Comparison of ENCODE assay signal across 1 cellular context in the genomic region with DNA sequence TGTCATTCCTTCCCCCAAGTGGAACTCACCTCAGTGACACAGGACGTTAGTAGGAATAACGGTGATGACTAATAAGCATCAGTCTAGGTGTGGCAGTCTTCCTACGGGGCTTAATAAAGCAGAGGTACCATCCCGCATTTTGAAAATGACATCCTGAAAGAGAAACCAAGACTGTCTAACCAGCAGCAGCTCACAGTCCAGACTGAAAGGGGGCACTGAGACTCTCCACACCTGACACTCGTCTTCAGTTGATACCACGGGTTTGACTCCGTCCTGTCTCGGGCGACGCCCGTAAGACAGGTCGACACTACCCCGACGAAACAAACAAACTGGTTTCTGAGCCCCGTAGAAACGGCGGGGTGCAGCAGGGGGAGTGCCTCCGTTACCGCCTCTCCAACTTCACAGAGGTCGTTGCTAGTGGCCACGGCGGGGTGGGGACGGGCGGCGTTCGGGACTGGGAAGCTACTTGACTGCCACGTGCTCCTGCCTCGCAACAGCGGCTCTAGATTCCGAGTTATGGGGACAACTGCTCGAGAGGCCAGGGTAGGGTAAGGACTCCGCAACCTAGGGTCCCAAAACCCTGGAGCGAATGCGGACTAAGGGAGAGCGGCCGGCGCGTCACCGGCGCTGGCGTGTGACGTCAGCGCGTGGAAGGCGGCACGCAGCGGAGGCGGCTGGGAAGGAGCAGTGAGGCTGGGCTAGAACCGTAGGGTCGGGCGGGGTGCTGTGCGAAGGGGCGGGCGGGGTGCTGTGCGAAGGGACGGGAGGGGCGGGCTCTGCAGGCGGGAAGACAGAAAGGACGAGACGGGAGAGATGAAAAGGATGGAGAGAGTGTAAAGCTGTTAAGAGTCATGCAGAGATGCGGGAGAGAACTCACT.
TF ChIP-seq lines count a peak whose summit lies in the region.

NEK1 (minus strand) TSS at position 593 of the 878 bp plus-strand sequence. CDS start 9,953 bp downstream, outside the sequence.

TF ChIP-seq in GM12878, 131 proteins besides CTCF, POLR2A, EP300 and RAD21 (continued from another document and continues in another):
- TF ChIP-seq, protein P1, sequence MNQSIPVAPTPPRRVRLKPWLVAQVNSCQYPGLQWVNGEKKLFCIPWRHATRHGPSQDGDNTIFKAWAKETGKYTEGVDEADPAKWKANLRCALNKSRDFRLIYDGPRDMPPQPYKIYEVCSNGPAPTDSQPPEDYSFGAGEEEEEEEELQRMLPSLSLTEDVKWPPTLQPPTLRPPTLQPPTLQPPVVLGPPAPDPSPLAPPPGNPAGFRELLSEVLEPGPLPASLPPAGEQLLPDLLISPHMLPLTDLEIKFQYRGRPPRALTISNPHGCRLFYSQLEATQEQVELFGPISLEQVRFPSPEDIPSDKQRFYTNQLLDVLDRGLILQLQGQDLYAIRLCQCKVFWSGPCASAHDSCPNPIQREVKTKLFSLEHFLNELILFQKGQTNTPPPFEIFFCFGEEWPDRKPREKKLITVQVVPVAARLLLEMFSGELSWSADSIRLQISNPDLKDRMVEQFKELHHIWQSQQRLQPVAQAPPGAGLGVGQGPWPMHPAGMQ (IDR thresholded peaks at IDR 0.05; ENCODE audit: borderline replicate concordance), result no peak
- TF ChIP-seq MTA3 (IDR thresholded peaks at IDR 0.05; ENCODE audit: borderline replicate concordance, low read length) (peak; percentile 32; the same call in 1 of the 2 replicates), HCFC1 (IDR thresholded peaks at IDR 0.05; ENCODE audit: low read length) (peak; percentile 34), CEBPB (IDR thresholded peaks at IDR 0.05; ENCODE audit: borderline replicate concordance in 1 of 2, low read depth in 2 of 2, low read length in 2 of 2) (no peak), ZZZ3 (IDR thresholded peaks at IDR 0.05; ENCODE audit: control insufficient read depth, insufficient read length, low read depth) (no peak), MEF2A (IDR thresholded peaks at IDR 0.05; ENCODE audit: insufficient read depth, low read depth, low read length) (no peak), SMAD5 (IDR thresholded peaks at IDR 0.05; ENCODE audit: low read depth) (peak; percentile 92), NR2C1 (IDR thresholded peaks at IDR 0.05) (no peak), IKZF1 (conservative IDR thresholded peaks at IDR 0.05) (peak; percentile 71), IKZF2 (IDR thresholded peaks at IDR 0.05) (peak in 1 of 2 experiments; percentile 52; a peak in 2 of 4 replicates), RAD51 (IDR thresholded peaks at IDR 0.05) (no peak), ZSCAN29 (IDR thresholded peaks at IDR 0.05) (peak; percentile 75), PRDM15 (CRISPR knock-in tag; IDR thresholded peaks at IDR 0.05) (no peak), ZNF207 (IDR thresholded peaks at IDR 0.05; ENCODE audit: borderline replicate concordance) (0 out of 2 replicates have a peak, but pooled peaks have one; percentile 71), RELA (IDR thresholded peaks at IDR 0.05; ENCODE audit: borderline replicate concordance, partially characterized antibody) (peak; percentile 74), MLLT1 (IDR thresholded peaks at IDR 0.05) (0 out of 2 replicates have a peak, but pooled peaks have one; percentile 22), ASH2L (IDR thresholded peaks at IDR 0.05; ENCODE audit: borderline replicate concordance, low read depth) (peak; percentile 99; the same call in 1 of the 2 replicates), EGR1 (IDR thresholded peaks at IDR 0.05; ENCODE audit: borderline replicate concordance in 1 of 2, low read depth in 2 of 2, low read length in 2 of 2) (peak; percentile 68 to 74; a peak in 2 of 3 replicates), NFXL1 (IDR thresholded peaks at IDR 0.05; ENCODE audit: borderline replicate concordance) (no peak), IRF4 (IDR thresholded peaks at IDR 0.05; ENCODE audit: low read depth, low read length) (0 out of 2 replicates have a peak, but pooled peaks have one; percentile 18), LARP7 (IDR thresholded peaks at IDR 0.05) (peak; percentile 90; the same call in 1 of the 2 replicates), RFX5 (IDR thresholded peaks at IDR 0.05; ENCODE audit: low read depth, low read length) (peak; percentile 18; the same call in 1 of the 2 replicates), POU2F2 (IDR thresholded peaks at IDR 0.05; ENCODE audit: borderline replicate concordance, low read depth, low read length) (peak; percentile 45; the same call in 1 of the 3 replicates), CHD4 (IDR thresholded peaks at IDR 0.05) (no peak), E2F8 (IDR thresholded peaks at IDR 0.05; ENCODE audit: low read depth, partially characterized antibody) (no peak), SREBF2 (IDR thresholded peaks at IDR 0.05; ENCODE audit: low read length) (no peak), POLR2AphosphoS5 (IDR thresholded peaks at IDR 0.05; ENCODE audit: low read length) (peak; percentile 93), SIN3A (IDR thresholded peaks at IDR 0.05; ENCODE audit: low read depth, low read length) (no peak), NBN (IDR thresholded peaks at IDR 0.05) (peak; percentile 97; the same call in 1 of the 2 replicates), RB1 (IDR thresholded peaks at IDR 0.05; ENCODE audit: borderline replicate concordance) (peak; percentile 28; the same call in 1 of the 2 replicates), POLR2AphosphoS2 (IDR thresholded peaks at IDR 0.05; ENCODE audit: low read depth, low read length) (peak; percentile 91), GATAD2B (conservative IDR thresholded peaks at IDR 0.05; ENCODE audit: low read depth) (peak; percentile 60; the same call in 1 of the 2 replicates), FOXK2 (IDR thresholded peaks at IDR 0.05) (no peak), TCF12 (IDR thresholded peaks at IDR 0.05; ENCODE audit: low read depth, low read length) (0 out of 2 replicates have a peak, but pooled peaks have one; percentile 12), ESRRA (IDR thresholded peaks at IDR 0.05; ENCODE audit: low read length) (no peak), NR2C2 (IDR thresholded peaks at IDR 0.05; ENCODE audit: borderline replicate concordance, control insufficient read depth, insufficient read length, low read depth) (no peak), SUPT20H (IDR thresholded peaks at IDR 0.05; ENCODE audit: borderline replicate concordance, control insufficient read depth, low read depth, low read length) (no peak), HDAC6 (IDR thresholded peaks at IDR 0.05; ENCODE audit: unreplicated experiment) (no peak), PAX5 (IDR thresholded peaks at IDR 0.05; ENCODE audit: borderline replicate concordance, low read depth, low read length) (0 out of 2 replicates have a peak, but pooled peaks have one; percentile 21), SP1 (IDR thresholded peaks at IDR 0.05; ENCODE audit: low read depth, low read length) (no peak), RUNX3 (IDR thresholded peaks at IDR 0.05; ENCODE audit: low read length) (no peak; the same call in 1 of the 2 replicates)
- TF ChIP-seq, protein P2, sequence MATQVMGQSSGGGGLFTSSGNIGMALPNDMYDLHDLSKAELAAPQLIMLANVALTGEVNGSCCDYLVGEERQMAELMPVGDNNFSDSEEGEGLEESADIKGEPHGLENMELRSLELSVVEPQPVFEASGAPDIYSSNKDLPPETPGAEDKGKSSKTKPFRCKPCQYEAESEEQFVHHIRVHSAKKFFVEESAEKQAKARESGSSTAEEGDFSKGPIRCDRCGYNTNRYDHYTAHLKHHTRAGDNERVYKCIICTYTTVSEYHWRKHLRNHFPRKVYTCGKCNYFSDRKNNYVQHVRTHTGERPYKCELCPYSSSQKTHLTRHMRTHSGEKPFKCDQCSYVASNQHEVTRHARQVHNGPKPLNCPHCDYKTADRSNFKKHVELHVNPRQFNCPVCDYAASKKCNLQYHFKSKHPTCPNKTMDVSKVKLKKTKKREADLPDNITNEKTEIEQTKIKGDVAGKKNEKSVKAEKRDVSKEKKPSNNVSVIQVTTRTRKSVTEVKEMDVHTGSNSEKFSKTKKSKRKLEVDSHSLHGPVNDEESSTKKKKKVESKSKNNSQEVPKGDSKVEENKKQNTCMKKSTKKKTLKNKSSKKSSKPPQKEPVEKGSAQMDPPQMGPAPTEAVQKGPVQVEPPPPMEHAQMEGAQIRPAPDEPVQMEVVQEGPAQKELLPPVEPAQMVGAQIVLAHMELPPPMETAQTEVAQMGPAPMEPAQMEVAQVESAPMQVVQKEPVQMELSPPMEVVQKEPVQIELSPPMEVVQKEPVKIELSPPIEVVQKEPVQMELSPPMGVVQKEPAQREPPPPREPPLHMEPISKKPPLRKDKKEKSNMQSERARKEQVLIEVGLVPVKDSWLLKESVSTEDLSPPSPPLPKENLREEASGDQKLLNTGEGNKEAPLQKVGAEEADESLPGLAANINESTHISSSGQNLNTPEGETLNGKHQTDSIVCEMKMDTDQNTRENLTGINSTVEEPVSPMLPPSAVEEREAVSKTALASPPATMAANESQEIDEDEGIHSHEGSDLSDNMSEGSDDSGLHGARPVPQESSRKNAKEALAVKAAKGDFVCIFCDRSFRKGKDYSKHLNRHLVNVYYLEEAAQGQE (IDR thresholded peaks at IDR 0.05; ENCODE audit: low read depth, low read length), result no peak
- TF ChIP-seq, protein P3, sequence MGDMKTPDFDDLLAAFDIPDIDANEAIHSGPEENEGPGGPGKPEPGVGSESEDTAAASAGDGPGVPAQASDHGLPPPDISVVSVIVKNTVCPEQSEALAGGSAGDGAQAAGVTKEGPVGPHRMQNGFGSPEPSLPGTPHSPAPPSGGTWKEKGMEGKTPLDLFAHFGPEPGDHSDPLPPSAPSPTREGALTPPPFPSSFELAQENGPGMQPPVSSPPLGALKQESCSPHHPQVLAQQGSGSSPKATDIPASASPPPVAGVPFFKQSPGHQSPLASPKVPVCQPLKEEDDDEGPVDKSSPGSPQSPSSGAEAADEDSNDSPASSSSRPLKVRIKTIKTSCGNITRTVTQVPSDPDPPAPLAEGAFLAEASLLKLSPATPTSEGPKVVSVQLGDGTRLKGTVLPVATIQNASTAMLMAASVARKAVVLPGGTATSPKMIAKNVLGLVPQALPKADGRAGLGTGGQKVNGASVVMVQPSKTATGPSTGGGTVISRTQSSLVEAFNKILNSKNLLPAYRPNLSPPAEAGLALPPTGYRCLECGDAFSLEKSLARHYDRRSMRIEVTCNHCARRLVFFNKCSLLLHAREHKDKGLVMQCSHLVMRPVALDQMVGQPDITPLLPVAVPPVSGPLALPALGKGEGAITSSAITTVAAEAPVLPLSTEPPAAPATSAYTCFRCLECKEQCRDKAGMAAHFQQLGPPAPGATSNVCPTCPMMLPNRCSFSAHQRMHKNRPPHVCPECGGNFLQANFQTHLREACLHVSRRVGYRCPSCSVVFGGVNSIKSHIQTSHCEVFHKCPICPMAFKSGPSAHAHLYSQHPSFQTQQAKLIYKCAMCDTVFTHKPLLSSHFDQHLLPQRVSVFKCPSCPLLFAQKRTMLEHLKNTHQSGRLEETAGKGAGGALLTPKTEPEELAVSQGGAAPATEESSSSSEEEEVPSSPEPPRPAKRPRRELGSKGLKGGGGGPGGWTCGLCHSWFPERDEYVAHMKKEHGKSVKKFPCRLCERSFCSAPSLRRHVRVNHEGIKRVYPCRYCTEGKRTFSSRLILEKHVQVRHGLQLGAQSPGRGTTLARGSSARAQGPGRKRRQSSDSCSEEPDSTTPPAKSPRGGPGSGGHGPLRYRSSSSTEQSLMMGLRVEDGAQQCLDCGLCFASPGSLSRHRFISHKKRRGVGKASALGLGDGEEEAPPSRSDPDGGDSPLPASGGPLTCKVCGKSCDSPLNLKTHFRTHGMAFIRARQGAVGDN (IDR thresholded peaks at IDR 0.05), result peak; percentile 91
